In the genomic region with DNA sequence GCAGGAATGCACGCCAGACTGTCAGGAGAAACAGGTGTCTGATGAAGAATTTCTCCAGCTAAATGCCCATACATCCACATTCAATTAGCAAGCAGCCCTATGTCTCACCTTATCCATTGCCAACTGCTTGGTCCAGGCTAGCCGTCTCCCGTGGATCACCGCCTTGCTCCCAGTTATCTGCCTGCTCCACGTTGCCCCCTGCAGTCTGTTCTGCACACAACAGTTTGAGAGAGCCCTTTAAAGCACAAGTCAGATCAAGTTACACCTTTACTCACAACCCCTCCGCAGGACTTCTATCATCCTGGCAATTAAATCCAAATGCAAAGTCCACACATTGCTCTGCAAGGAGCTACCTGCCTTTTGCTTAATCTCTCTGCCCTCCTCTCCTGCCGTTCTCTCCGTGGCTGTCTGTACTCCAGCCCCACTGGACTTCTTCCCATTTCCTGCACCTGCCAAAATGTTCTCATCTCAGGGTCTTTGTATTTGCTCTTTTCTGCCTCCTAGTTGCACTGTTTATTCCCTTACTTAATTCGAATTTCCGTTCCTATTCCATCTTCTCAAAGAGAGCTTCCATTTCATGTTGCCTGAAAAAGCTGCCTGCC, we compare ENCODE assay signal across 10 cellular contexts.
DNase-seq lines count a peak whose midpoint lies in the region; ATAC-seq and TF ChIP-seq lines count a peak whose summit lies in the region.
"Had no signal": no experiment of that assay in that cellular context is flagged by ENCODE, and none has a peak within 500 bp of the region (broad histone marks: within the 10 kb centered on the region; RNA-seq: fewer than 3 reads in every experiment).

No MANE protein-coding gene starts in this region.

- H3K79me2 ChIP-seq in KMS-11 (ENCODE audit: insufficient read depth, low read depth): no peaks in the 10 kb centered on the region

- H3K9me3 Mint-ChIP-seq in stimulated activated memory B cell treated with anti-CD40 and anti-IgM and Interleukin-4, amounts not matched to agents 10 μg/mL and 1 μg/mL and 100 μg/mL, for 72 hours: no peaks in the 10 kb centered on the region

- H3K27me3 ChIP-seq in KMS-11 (ENCODE audit: insufficient read depth, low read depth): no peaks in the 10 kb centered on the region

- TF ChIP-seq CTCF in KMS-11 (conservative IDR thresholded peaks at IDR 0.05; ENCODE audit: low read depth, low read length) (peak; percentile 31; the same call in 1 of the 2 replicates), VCaP (conservative IDR thresholded peaks at IDR 0.05) (peak; percentile 87)

- no peak overlapping the region for H3K4me2 ChIP-seq in KMS-11

- H3K36me3 Mint-ChIP-seq in stimulated activated memory B cell treated with anti-CD40 and anti-IgM and Interleukin-4, amounts not matched to agents 10 μg/mL and 1 μg/mL and 100 μg/mL, for 72 hours: no peaks in the 10 kb centered on the region

- no peaks in the 10 kb centered on the region for H3K36me3 ChIP-seq in KMS-11 (ENCODE audit: insufficient read depth)

- no peaks in the 10 kb centered on the region for H3K4me1 Mint-ChIP-seq in stimulated activated memory B cell treated with anti-CD40 and anti-IgM and Interleukin-4, amounts not matched to agents 10 μg/mL and 1 μg/mL and 100 μg/mL, for 72 hours
- H3K4me1 Mint-ChIP-seq: stimulated activated effector memory CD8-positive, alpha-beta T cell treated with anti-CD3 and anti-CD28 coated beads, Interleukin-12 subunit alpha, Interleukin-12 subunit beta, amount 100 ng/mL, for 72 hours had no signal

- no peak overlapping the region for H2AFZ ChIP-seq in KMS-11 (ENCODE audit: low read depth)

- no peak overlapping the region for H3K4me3 Mint-ChIP-seq in stimulated activated memory B cell treated with anti-CD40 and anti-IgM and Interleukin-4, amounts not matched to agents 10 μg/mL and 1 μg/mL and 100 μg/mL, for 72 hours
- H3K4me3 Mint-ChIP-seq: stimulated activated effector memory CD8-positive, alpha-beta T cell treated with anti-CD3 and anti-CD28 coated beads, Interleukin-12 subunit alpha, Interleukin-12 subunit beta, amount 100 ng/mL, for 72 hours had no signal

- no peaks in the 10 kb centered on the region for H4K20me1 ChIP-seq in KMS-11 (ENCODE audit: insufficient read depth)

- DNase-seq in Daoy (ENCODE audit: low read depth) (peak; percentile 71), iPS DF 4.7 (ENCODE audit: extremely low read depth, low spot score) (peak; percentile 90), Kasumi-1 (lab: John Stamatoyannopoulos, UW) (no peak)
- peak; percentile 8 for DNase-seq in stimulated activated CD4-positive, alpha-beta T cell treated with anti-CD3 and anti-CD28 coated beads, Interleukin-4, amount 100 ng/mL, for 24 hours
- DNase-seq: IMR-90 had no signal

- H3K27ac Mint-ChIP-seq in stimulated activated memory B cell treated with anti-CD40 and anti-IgM and Interleukin-4, amounts not matched to agents 10 μg/mL and 1 μg/mL and 100 μg/mL, for 72 hours: no peak overlapping the region
- H3K27ac Mint-ChIP-seq: stimulated activated effector memory CD8-positive, alpha-beta T cell treated with anti-CD3 and anti-CD28 coated beads, Interleukin-12 subunit alpha, Interleukin-12 subunit beta, amount 100 ng/mL, for 72 hours had no signal

- peaks cover 22% of the 10 kb centered on the region for H3K27me3 Mint-ChIP-seq in stimulated activated memory B cell treated with anti-CD40 and anti-IgM and Interleukin-4, amounts not matched to agents 10 μg/mL and 1 μg/mL and 100 μg/mL, for 72 hours

- no peak overlapping the region for H3K27ac ChIP-seq in KMS-11
- no peak overlapping the region for H3K27ac ChIP-seq in VCaP

- ATAC-seq in HG03439 (IDR thresholded peaks at IDR 0.05; ENCODE audit: unreplicated experiment): no peak
- ATAC-seq in stimulated activated memory B cell treated with anti-CD40 and anti-IgM and Interleukin-4, amounts not matched to agents 10 μg/mL and 1 μg/mL and 100 μg/mL, for 72 hours: no peak
- ATAC-seq: stimulated activated effector memory CD8-positive, alpha-beta T cell treated with anti-CD3 and anti-CD28 coated beads, Interleukin-12 subunit alpha, Interleukin-12 subunit beta, amount 100 ng/mL, for 72 hours had no signal

- H3K4me1 ChIP-seq in KMS-11 (ENCODE audit: low read depth, poor library complexity, severe bottlenecking): no peaks in the 10 kb centered on the region

- no peak overlapping the region for H3K4me3 ChIP-seq in KMS-11 (IDR thresholded peaks at IDR 0.05; ENCODE audit: insufficient read depth, low read depth, low read length)

- H3K9ac ChIP-seq in KMS-11: no peak overlapping the region

Comparison
In these comparisons a context has a peak if more than half of its experiments do, and no peak if none do; other contexts are left out.
1. DNase-seq: peak in Daoy (single experiment), iPS DF 4.7 (single experiment) and stimulated activated CD4-positive, alpha-beta T cell treated with anti-CD3 and anti-CD28 coated beads, Interleukin-4, amount 100 ng/mL, for 24 hours (single experiment); none in Kasumi-1 (0 of 2).